ENCODE assay signal across 10 cellular contexts in genomic region chr16:27430923-27431484, GRCh38. TPM values are rescaled to one million over a fixed set of nuclear protein-coding genes. Genes with fewer than 3 reads are reported as not detected.
A peak's percentile ranks its signal among the peaks of the same experiment; 100 is the strongest.
DNase-seq lines count a peak whose midpoint lies in the region; TF ChIP-seq lines count a peak whose summit lies in the region.
"Had no signal": no experiment of that assay in that cellular context is flagged by ENCODE, and none has a peak within 500 bp of the region (broad histone marks: within the 10 kb centered on the region; RNA-seq: fewer than 3 reads in every experiment).

No MANE protein-coding gene starts in this region.

- peaks cover 7% of the 10 kb centered on the region for H3F3A ChIP-seq in SU-DHL-6 (ENCODE audit: insufficient read depth)

- no peaks in the 10 kb centered on the region for H3K36me3 ChIP-seq in SU-DHL-6 (ENCODE audit: low read length)
- no peaks in the 10 kb centered on the region for H3K36me3 ChIP-seq in tibial artery
- H3K36me3 ChIP-seq: gastrocnemius medialis, neutrophil had no signal

- intact Hi-C loops in tibial artery (cut with DNase I; ENCODE audit: low total_unique reads) = no loop called here

- peak overlapping the region; percentile 36 for H3K27ac ChIP-seq in SU-DHL-6 (ENCODE audit: low read depth, low read length)
- H3K27ac ChIP-seq in tibial artery = no peak overlapping the region
- H3K27ac ChIP-seq: gastrocnemius medialis, neutrophil had no signal

- H3K4me3 ChIP-seq in SU-DHL-6 (ENCODE audit: insufficient read depth, low read length, poor library complexity, severe bottlenecking) (no peak overlapping the region), tibial artery (no peak overlapping the region)
- H3K4me3 ChIP-seq: gastrocnemius medialis had no signal

- peaks cover 49% of the 10 kb centered on the region for H3K4me1 Mint-ChIP-seq in activated naive CD4-positive, alpha-beta T cell treated with anti-CD3 and anti-CD28 coated beads, Interleukin-2, amount 50 U/mL, for 24 hours
- no peaks in the 10 kb centered on the region for H3K4me1 Mint-ChIP-seq in type B pancreatic cell (ENCODE audit: unreplicated experiment)

- no peaks in the 10 kb centered on the region for H3K79me2 ChIP-seq in SU-DHL-6 (ENCODE audit: insufficient read depth, low read length)

- H3K9me3 ChIP-seq in SU-DHL-6 (ENCODE audit: insufficient read depth, low read length) (no peaks in the 10 kb centered on the region), tibial artery (no peaks in the 10 kb centered on the region)
- H3K9me3 ChIP-seq: gastrocnemius medialis, neutrophil had no signal

- TF ChIP-seq POLR2A in erythroblast (IDR thresholded peaks at IDR 0.05; ENCODE audit: low read length) = no peak

- no peak overlapping the region for H3K9ac ChIP-seq in SU-DHL-6 (ENCODE audit: low read length)

- TF ChIP-seq CTCF in SU-DHL-6 (IDR thresholded peaks at IDR 0.05; ENCODE audit: insufficient read depth, low read length, poor library complexity, severe bottlenecking) = no peak
- TF ChIP-seq CTCF in type B pancreatic cell (conservative IDR thresholded peaks at IDR 0.05) = no peak
- TF ChIP-seq CTCF in tibial artery (IDR thresholded peaks at IDR 0.05) = no peak

- peaks cover 28% of the 10 kb centered on the region for H3K36me3 Mint-ChIP-seq in activated naive CD4-positive, alpha-beta T cell treated with anti-CD3 and anti-CD28 coated beads, Interleukin-2, amount 50 U/mL, for 24 hours
- H3K36me3 Mint-ChIP-seq in type B pancreatic cell = no peaks in the 10 kb centered on the region

- no peak overlapping the region for H3K4me2 ChIP-seq in SU-DHL-6 (ENCODE audit: low read depth, low read length, poor library complexity, severe bottlenecking)

- no peaks in the 10 kb centered on the region for H3K9me2 ChIP-seq in SU-DHL-6 (replicated peaks; ENCODE audit: insufficient read depth, low read length)

- H3K27me3 ChIP-seq in SU-DHL-6 (ENCODE audit: low read length) = no peaks in the 10 kb centered on the region
- peaks cover 0 to 16% of the 10 kb centered on the region in 2 donors for H3K27me3 ChIP-seq in tibial artery

- H3K27me3 Mint-ChIP-seq in activated naive CD4-positive, alpha-beta T cell treated with anti-CD3 and anti-CD28 coated beads, Interleukin-2, amount 50 U/mL, for 24 hours = no peaks in the 10 kb centered on the region
- no peaks in the 10 kb centered on the region for H3K27me3 Mint-ChIP-seq in type B pancreatic cell

- no peaks in the 10 kb centered on the region for H3K4me1 ChIP-seq in tibial artery
- H3K4me1 ChIP-seq: gastrocnemius medialis had no signal

- peak overlapping the region; percentile 35 for H3K27ac Mint-ChIP-seq in activated naive CD4-positive, alpha-beta T cell treated with anti-CD3 and anti-CD28 coated beads, Interleukin-2, amount 50 U/mL, for 24 hours
- no peak overlapping the region for H3K27ac Mint-ChIP-seq in type B pancreatic cell

- H3K9me3 Mint-ChIP-seq in activated naive CD4-positive, alpha-beta T cell treated with anti-CD3 and anti-CD28 coated beads, Interleukin-2, amount 50 U/mL, for 24 hours = no peaks in the 10 kb centered on the region
- H3K9me3 Mint-ChIP-seq in type B pancreatic cell = no peaks in the 10 kb centered on the region

- H3K4me3 Mint-ChIP-seq in activated naive CD4-positive, alpha-beta T cell treated with anti-CD3 and anti-CD28 coated beads, Interleukin-2, amount 50 U/mL, for 24 hours = no peak overlapping the region
- H3K4me3 Mint-ChIP-seq in type B pancreatic cell = no peak overlapping the region

- DNase-seq in activated naive CD4-positive, alpha-beta T cell treated with Interleukin-2 at 50 U/mL for 16 hours = no peak
- DNase-seq in erythroblast (lab: John Stamatoyannopoulos, UW) = peak; percentile 43 to 59
- peak; percentile 51 for DNase-seq in type B pancreatic cell (ENCODE audit: extremely low spot score, unreplicated experiment)
- DNase-seq in NCI-H524 treated with DMSO at 0.1 percent for 48 hours (lab: John Stamatoyannopoulos, UW) = no peak
- DNase-seq in tibial artery = no peak
- no peak for DNase-seq in NCI-H1694 (lab: John Stamatoyannopoulos, UW)
- DNase-seq: gastrocnemius medialis had no signal

- H4K20me1 ChIP-seq in SU-DHL-6 (ENCODE audit: low read depth, low read length) = no peaks in the 10 kb centered on the region

- no peak overlapping the region for H2AFZ ChIP-seq in SU-DHL-6 (ENCODE audit: low read depth, low read length, severe bottlenecking)

RNA-seq across cellular contexts. Expression of gene IL21R, which starts 29.0 kb away (rescaled TPM):
- 0.29 TPM in 1 of 2 replicates, not detected in the other for total RNA-seq in type B pancreatic cell (ENCODE audit: low replicate concordance)

Comparison
In these comparisons a context has a peak if more than half of its experiments do, and no peak if none do; other contexts are left out.
1. DNase-seq: peak in erythroblast (2 of 2) and type B pancreatic cell (single experiment); none in activated naive CD4-positive, alpha-beta T cell treated with Interleukin-2 at 50 U/mL for 16 hours (single experiment), NCI-H524 treated with DMSO at 0.1 percent for 48 hours (single experiment), tibial artery (0 of 2) and NCI-H1694 (single experiment).